ENCODE assay signal across 9 cellular contexts in the genomic region with DNA sequence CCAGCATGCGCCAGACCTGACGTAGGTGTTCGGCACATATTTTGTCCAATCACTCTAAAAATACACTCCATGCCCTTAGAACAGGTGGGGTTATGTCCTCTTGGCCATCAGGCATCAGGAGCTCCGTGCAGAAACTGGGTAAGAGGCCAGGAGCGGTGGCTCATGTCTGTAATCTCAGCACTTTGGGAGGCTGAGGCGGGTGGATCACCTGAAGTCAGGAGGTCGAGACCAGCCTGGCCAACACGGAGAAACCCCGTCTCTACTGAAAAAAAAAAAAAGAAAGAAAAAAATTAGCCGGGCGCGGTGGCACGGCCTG. TPM values are rescaled to one million over a fixed set of nuclear protein-coding genes. Genes with fewer than 3 reads are reported as not detected.
A peak's percentile ranks its signal among the peaks of the same experiment; 100 is the strongest.
DNase-seq lines count a peak whose midpoint lies in the region; ATAC-seq and TF ChIP-seq lines count a peak whose summit lies in the region.
"Not testable (repeated sequence)": the region's sequence is repeated elsewhere in the genome, so short reads cannot be mapped to it uniquely, and the experiment has no call there.
"Had no signal": no experiment of that assay in that cellular context is flagged by ENCODE, and none has a peak within 500 bp of the region (broad histone marks: within the 10 kb centered on the region; RNA-seq: fewer than 3 reads in every experiment).

No MANE protein-coding gene starts in this region.

- H3K4me3 ChIP-seq in BLaER1, result peak overlapping the region; percentile 85
- peak overlapping the region; percentile 89 for H3K4me3 ChIP-seq in epithelial cell of esophagus (ENCODE audit: low read length)
- H3K4me3 ChIP-seq in neutrophil (ENCODE audit: low read depth in 1 of 2, low read length in 1 of 2), result peak overlapping the region; percentile 78 to 80

- peak overlapping the region; percentile 93 to 94 (median 93) for H3K4me3 Mint-ChIP-seq in T-cell

- H3K27ac Mint-ChIP-seq in T-cell, result peak overlapping the region; percentile 100

- CTCF ChIA-PET in T-cell (lab: Charles Lee), result interaction anchor here in 1 of 2 donors (0.8 kb wide), 1 partner anchor 34 kb away, joined by 4 read pairs; a partner anchor contains a TSS

- H3K27me3 Mint-ChIP-seq in T-cell, result not testable (repeated sequence)

- H3K4me1 ChIP-seq in BLaER1, result peaks cover 64% of the 10 kb centered on the region
- H3K4me1 ChIP-seq in neutrophil (ENCODE audit: control insufficient read depth in 1 of 2, insufficient read depth in 1 of 2, low read depth in 1 of 2, low read length in 1 of 2), result peaks cover 34 to 39% of the 10 kb centered on the region in 2 experiments

- H3K9me3 ChIP-seq in BLaER1, neutrophil: not testable (repeated sequence)

- H4K20me1 ChIP-seq in BLaER1, result peaks cover 39% of the 10 kb centered on the region

- H3K27me3 ChIP-seq in BLaER1, neutrophil: not testable (repeated sequence)

- 6 to 20% (median 8%) methylated on average over 13 of the region's 13 CpGs for WGBS in adipose tissue, 3 donors

- H3K36me3 ChIP-seq in BLaER1 (peaks cover 33% of the 10 kb centered on the region), neutrophil (peaks cover 28% of the 10 kb centered on the region)

- peaks cover 41 to 48% (median 45%) of the 10 kb centered on the region in 3 donors for H3K4me1 Mint-ChIP-seq in T-cell

- ATAC-seq in T-cell (replicated peaks in 1 of 4), result not testable (repeated sequence)
- peak; percentile 24 for ATAC-seq in left lobe of liver

- H3K27ac ChIP-seq in BLaER1 (peak overlapping the region; percentile 99), adipose tissue (ENCODE audit: low read depth, low read length) (peak overlapping the region; percentile 86), neutrophil (peak overlapping the region; percentile 99), substantia nigra (ENCODE audit: low read depth, low read length, poor library complexity, severe bottlenecking) (peak overlapping the region; percentile 89)

- peak overlapping the region; percentile 90 for H3K4me2 ChIP-seq in BLaER1

- TF ChIP-seq CTCF in epithelial cell of esophagus (IDR thresholded peaks at IDR 0.05; ENCODE audit: insufficient read depth, low read depth, low read length, missing control alignments); neutrophil (IDR thresholded peaks at IDR 0.05): not testable (repeated sequence)

- not testable (repeated sequence) for H3K9me3 Mint-ChIP-seq in T-cell

- peak; percentile 42 for DNase-seq in HuH-7 (ENCODE audit: low spot score)
- DNase-seq in T-cell, result peak in 1 of 34 experiments; percentile 19
- not testable (repeated sequence) for DNase-seq in epithelial cell of esophagus (ENCODE audit: low read depth)
- DNase-seq in left lobe of liver (ENCODE audit: low spot score), result peak; percentile 70
- peak in 2 of 49 donors; percentile 53 to 57 for DNase-seq in substantia nigra (lab: John Stamatoyannopoulos, UW)

- H3K9ac ChIP-seq in BLaER1, result peak overlapping the region; percentile 98

- H3K36me3 Mint-ChIP-seq in T-cell, result peaks cover 11% of the 10 kb centered on the region

- POLR2A ChIA-PET in T-cell (lab: Charles Lee), result interaction anchor here (0.6 to 0.9 kb wide), 3 partner anchors 31 to 391 kb away, joined by 3 to 5 read pairs (median 3); no protein-coding TSS in a partner anchor

RNA-seq across cellular contexts. Expression of a gene that starts 1.1 kb away (rescaled TPM):
- total RNA-seq in T-cell (10 to 100 TPM; 66.5 to 83.8 (median 81.0) TPM), left lobe of liver (20.8 TPM)
- polyA plus RNA-seq in adipose tissue, result 10 to 100 TPM; 27.4 to 32.6 (median 30.0) TPM

RNA-seq across cellular contexts. Expression of a gene that starts 24.6 kb away (rescaled TPM):
- total RNA-seq in T-cell (1 to 10 TPM in 4 of 5 donors, under 1 TPM in 1; 0.79 to 5.0 (median 1.8) TPM), left lobe of liver (0.75 TPM)
- not detected for polyA plus RNA-seq in adipose tissue
- total RNA-seq: glomerular endothelial cell had no signal

RNA-seq across cellular contexts. Expression of a gene that starts 33.4 kb away (rescaled TPM):
- total RNA-seq in T-cell (10 to 100 TPM; 40.8 to 58.6 (median 51.0) TPM), left lobe of liver (147 TPM)
- polyA plus RNA-seq in adipose tissue, result 100 to 1,000 TPM in 2 of 3 donors, 10 to 100 TPM in 1; 77.4 to 398 (median 294) TPM
